In the genomic region with DNA sequence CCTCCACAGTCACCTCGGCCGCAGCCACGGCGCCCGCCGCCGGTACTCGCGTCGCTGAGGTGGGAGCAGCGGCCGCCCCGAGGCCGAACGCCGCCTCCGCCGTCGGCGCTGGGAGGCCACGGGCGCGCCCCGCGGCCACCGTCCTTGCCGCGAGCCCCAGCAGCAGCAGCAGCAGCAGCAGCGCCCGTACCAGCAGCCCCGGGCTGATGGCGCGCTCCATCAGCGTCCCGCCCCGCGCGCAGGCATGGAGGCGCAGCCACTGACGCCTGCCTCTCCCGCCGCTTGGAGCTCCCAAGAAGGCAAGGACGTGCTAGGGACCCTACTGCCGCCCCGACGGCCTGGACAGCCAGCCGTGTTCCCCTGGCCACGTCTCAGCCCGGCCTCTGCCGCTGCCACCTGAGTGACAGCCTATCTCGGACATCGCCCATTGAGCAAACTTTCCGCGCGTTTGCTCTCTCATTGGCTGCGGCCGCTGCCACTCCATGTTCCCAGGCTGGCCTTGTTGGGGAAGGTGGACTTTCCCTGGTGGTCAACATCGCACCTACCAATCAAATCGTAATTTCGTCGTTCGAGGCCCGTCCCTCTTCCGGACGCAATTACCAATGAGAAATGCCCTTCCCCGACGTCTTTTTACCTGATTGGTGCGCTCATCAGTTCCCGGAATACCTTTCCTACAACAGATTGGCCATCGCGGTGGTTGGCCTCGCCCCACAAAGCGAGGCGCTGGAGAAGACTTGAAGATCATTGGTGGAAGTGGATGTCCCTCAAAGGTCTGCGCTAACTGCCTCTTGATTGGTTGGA, we compare ENCODE assay signal across 8 cellular contexts. TPM values are rescaled to one million over a fixed set of nuclear protein-coding genes. Genes with fewer than 3 reads are reported as not detected.
DNase-seq lines count a peak whose midpoint lies in the region; ATAC-seq, FAIRE-seq and TF ChIP-seq lines count a peak whose summit lies in the region.

Gene EIF2AK3, minus strand, starts transcription at position 410 of the 801 bp plus-strand sequence. Its CDS starts 190 bp downstream, at position 220.

- H3K9ac ChIP-seq in rectal smooth muscle tissue (ENCODE audit: low read length), result peak within 1 kb of the TSS; percentile 95

- H3K27me3 ChIP-seq in rectal smooth muscle tissue (ENCODE audit: control insufficient read depth, insufficient read depth, low read length), result no peaks in the 10 kb centered on the region
- no peaks in the 10 kb centered on the region for H3K27me3 ChIP-seq in aorta (ENCODE audit: control insufficient read depth in 1 of 2, insufficient read depth in 2 of 2, low read length in 1 of 2)

- in situ Hi-C loops in astrocyte of the cerebellum (cut with HindIII; ENCODE audit: low sequenced_read_pairs), result no loop called here

- 0% methylated on average over 71 to 75 of the region's 75 CpGs for WGBS in aorta, 2 donors

- H3K4me1 ChIP-seq in rectal smooth muscle tissue (ENCODE audit: control insufficient read depth, insufficient read depth, low read length) (peaks cover 15% of the 10 kb centered on the region), aorta (ENCODE audit: control insufficient read depth in 1 of 2, insufficient read depth in 2 of 2, low read length in 2 of 2) (peaks cover 0 to 5% of the 10 kb centered on the region in 2 donors)

- DNase-seq in GM18507 (ENCODE audit: extremely low spot score, insufficient read length, low read depth), result peak; percentile 85
- peak; percentile 97 for DNase-seq in NCI-H2029 treated with DMSO at 0.1 percent for 48 hours (lab: John Stamatoyannopoulos, UW)
- peak; percentile 88 for DNase-seq in T-helper 9 cell
- peak; percentile 100 for DNase-seq in astrocyte of the cerebellum (ENCODE audit: low read depth)
- peak; percentile 97 for DNase-seq in hepatic stellate cell (ENCODE audit: low spot score)
- peak; percentile 99 for DNase-seq in aorta

- peak; percentile 84 for ATAC-seq in HG02981 (IDR thresholded peaks at IDR 0.05; ENCODE audit: unreplicated experiment)
- peak; percentile 96 for ATAC-seq in aorta (ENCODE audit: low FRiP score)

- H3K36me3 ChIP-seq in rectal smooth muscle tissue (ENCODE audit: control insufficient read depth, insufficient read depth, low read length) (no peaks in the 10 kb centered on the region), aorta (ENCODE audit: control insufficient read depth in 1 of 2, insufficient read depth in 2 of 2, low read length in 1 of 2) (no peaks in the 10 kb centered on the region)

- TF ChIP-seq CTCF in astrocyte of the cerebellum (IDR thresholded peaks at IDR 0.05; ENCODE audit: low read depth, low read length, missing control alignments), result no peak

- no peaks in the 10 kb centered on the region for H3K9me3 ChIP-seq in aorta (ENCODE audit: control insufficient read depth, low read length)

- H3K4me3 ChIP-seq in astrocyte of the cerebellum (ENCODE audit: low read depth, low read length) (peak within 1 kb of the TSS; percentile 87), rectal smooth muscle tissue (ENCODE audit: low read length) (peak within 1 kb of the TSS; percentile 86), aorta (ENCODE audit: low read length in 2 of 2) (peak within 1 kb of the TSS; percentile 73 to 77)

- intact Hi-C loops in aorta (cut with DNase I), result loop anchor here in 1 of 2 donors (1.0 kb wide), 1 partner anchor 64 kb away; the partner anchor contains the start of gene RPIA

- FAIRE-seq in GM18507 (lab: Jason Lieb, UNC), result peak; percentile 99

- H3K27ac ChIP-seq in rectal smooth muscle tissue (ENCODE audit: low read depth, low read length), result peak within 1 kb of the TSS; percentile 99
- H3K27ac ChIP-seq in aorta (ENCODE audit: low read depth in 1 of 2, low read length in 2 of 2), result peak within 1 kb of the TSS; percentile 62 to 100

RNA-seq across cellular contexts. Expression of gene EIF2AK3, which starts in this region (rescaled TPM):
- 10 to 100 TPM; 24.8 to 25.3 TPM for total RNA-seq in aorta
- 10 to 100 TPM in 1 of 2 donors, 1 to 10 TPM in 1; 4.0 to 10.6 TPM for polyA plus RNA-seq in aorta

Comparison
In these comparisons a context has a peak if more than half of its experiments do, and no peak if none do; other contexts are left out.
1. Peak in every context shown above with its lines: DNase-seq, ATAC-seq, H3K4me3 ChIP-seq and H3K27ac ChIP-seq.